Comparison of ENCODE assay signal across 21 cellular contexts in genomic region chr18:21660078-21660477, GRCh38. TPM values are rescaled to one million over a fixed set of nuclear protein-coding genes. Genes with fewer than 3 reads are reported as not detected.
DNase-seq lines count a peak whose midpoint lies in the region; ATAC-seq and TF ChIP-seq lines count a peak whose summit lies in the region.
"Had no signal": no experiment of that assay in that cellular context is flagged by ENCODE, and none has a peak within 500 bp of the region (broad histone marks: within the 10 kb centered on the region; RNA-seq: fewer than 3 reads in every experiment).

No MANE protein-coding gene starts in this region.

- no peak for DNase-seq in activated CD4-positive, alpha-beta T cell treated with anti-CD3 and anti-CD28 coated beads, Interleukin-2, amount 10 ng/mL, durations not matched to agents 7 days and 5 days
- DNase-seq in activated CD4-positive, alpha-beta T cell treated with anti-CD3 and anti-CD28 coated beads for 48 hours = no peak
- DNase-seq in T-helper 17 cell (no peak), Calu3 (no peak), spleen (no peak)
- DNase-seq: 8988T; BE2C; CD8-positive, alpha-beta T cell; DMS79 treated with DMSO at 0.1 percent for 48 hours; HCEC 1CT; NCI-H1417 treated with DMSO at 0.1 percent for 48 hours; NCI-H1930; NCI-H2171; NCI-H446 treated with DMSO at 0.1 percent for 48 hours; NCI-H748 treated with DMSO at 0.1 percent for 48 hours; OCI-M1; SHP77 treated with DMSO at 0.1 percent for 48 hours had no signal

- intact Hi-C loops in Calu3 (cut with micrococcal nuclease; ENCODE audit: unreplicated experiment) (no loop called here), spleen (cut with DNase I; ENCODE audit: low total_unique reads) (no loop called here)

- no peaks in the 10 kb centered on the region for H3K27me3 Mint-ChIP-seq in activated CD4-positive, alpha-beta T cell treated with anti-CD3 and anti-CD28 coated beads, Interleukin-2, amount 10 ng/mL, durations not matched to agents 7 days and 5 days
- H3K27me3 Mint-ChIP-seq in T-helper 17 cell (no peaks in the 10 kb centered on the region), Calu3 (ENCODE audit: unreplicated experiment) (no peaks in the 10 kb centered on the region)

- no peak overlapping the region for H3K4me3 Mint-ChIP-seq in activated CD4-positive, alpha-beta T cell treated with anti-CD3 and anti-CD28 coated beads, Interleukin-2, amount 10 ng/mL, durations not matched to agents 7 days and 5 days
- H3K4me3 Mint-ChIP-seq in T-helper 17 cell (no peak overlapping the region), Calu3 (ENCODE audit: low read depth, unreplicated experiment) (no peak overlapping the region)
- H3K4me3 Mint-ChIP-seq: CD8-positive, alpha-beta T cell had no signal

- WGBS in spleen, 5 donors = 79 to 94% (median 91%) methylated on average over 2 of the region's 2 CpGs

- no peaks in the 10 kb centered on the region for H3K9me3 Mint-ChIP-seq in activated CD4-positive, alpha-beta T cell treated with anti-CD3 and anti-CD28 coated beads, Interleukin-2, amount 10 ng/mL, durations not matched to agents 7 days and 5 days
- H3K9me3 Mint-ChIP-seq in Calu3 (ENCODE audit: low read depth, unreplicated experiment) = no peaks in the 10 kb centered on the region
- H3K9me3 Mint-ChIP-seq: CD8-positive, alpha-beta T cell had no signal

- no peaks in the 10 kb centered on the region for H3K27me3 ChIP-seq in spleen (replicated peaks in 1 of 7)
- H3K27me3 ChIP-seq: BE2C had no signal

- no TSS peak for BruUV-seq in Calu3 (replicated peaks; lab: Mats Ljungman, UMichigan)

- H3K4me1 Mint-ChIP-seq in activated CD4-positive, alpha-beta T cell treated with anti-CD3 and anti-CD28 coated beads, Interleukin-2, amount 10 ng/mL, durations not matched to agents 7 days and 5 days = peaks cover 6% of the 10 kb centered on the region
- H3K4me1 Mint-ChIP-seq in T-helper 17 cell (peaks cover 3% of the 10 kb centered on the region), Calu3 (ENCODE audit: low read depth, unreplicated experiment) (no peaks in the 10 kb centered on the region)

- no peaks in the 10 kb centered on the region for H3K4me1 ChIP-seq in spleen
- H3K4me1 ChIP-seq: BE2C had no signal

- peaks cover 0 to 86% (median 19%) of the 10 kb centered on the region in 6 donors for H3K36me3 ChIP-seq in spleen
- H3K36me3 ChIP-seq: BE2C had no signal

- no peak overlapping the region for H3K4me3 ChIP-seq in spleen

- H3K36me3 Mint-ChIP-seq in activated CD4-positive, alpha-beta T cell treated with anti-CD3 and anti-CD28 coated beads, Interleukin-2, amount 10 ng/mL, durations not matched to agents 7 days and 5 days (ENCODE audit: low read depth) = peaks cover 35% of the 10 kb centered on the region
- H3K36me3 Mint-ChIP-seq in T-helper 17 cell (ENCODE audit: low read depth) = peaks cover 4% of the 10 kb centered on the region
- H3K36me3 Mint-ChIP-seq in Calu3 (ENCODE audit: insufficient read depth, unreplicated experiment) = peaks cover 8% of the 10 kb centered on the region

- H3K9me3 ChIP-seq in T-helper 17 cell (ENCODE audit: control insufficient read depth, low read length, poor library complexity, severe bottlenecking) (no peaks in the 10 kb centered on the region), spleen (no peaks in the 10 kb centered on the region)
- H3K9me3 ChIP-seq: BE2C had no signal

- H3K27ac Mint-ChIP-seq in activated CD4-positive, alpha-beta T cell treated with anti-CD3 and anti-CD28 coated beads, Interleukin-2, amount 10 ng/mL, durations not matched to agents 7 days and 5 days = peak overlapping the region; percentile 31
- H3K27ac Mint-ChIP-seq in T-helper 17 cell (peak overlapping the region; percentile 32), Calu3 (ENCODE audit: unreplicated experiment) (no peak overlapping the region)
- H3K27ac Mint-ChIP-seq: CD8-positive, alpha-beta T cell had no signal

- no peak for TF ChIP-seq POLR2A in spleen (IDR thresholded peaks at IDR 0.05)

- TF ChIP-seq CTCF in Calu3 (IDR thresholded peaks at IDR 0.05; ENCODE audit: unreplicated experiment) (no peak), spleen (IDR thresholded peaks at IDR 0.05 in 8 of 11, conservative IDR thresholded peaks at IDR 0.05 in 3 of 11) (no peak)

- H3K27ac ChIP-seq in spleen = no peak overlapping the region

- POLR2A ChIA-PET in activated CD4-positive, alpha-beta T cell treated with anti-CD3 and anti-CD28 coated beads, Interleukin-2, amount 10 ng/mL, durations not matched to agents 7 days and 5 days (lab: Charles Lee) = no interaction called here

- ATAC-seq in GM18502 (IDR thresholded peaks at IDR 0.05; ENCODE audit: poor library complexity, unreplicated experiment) = peak; percentile 66
- peak; percentile 72 for ATAC-seq in HG02610 (IDR thresholded peaks at IDR 0.05; ENCODE audit: unreplicated experiment)
- ATAC-seq in T-helper 17 cell = no peak
- ATAC-seq in HG02885 (IDR thresholded peaks at IDR 0.05; ENCODE audit: poor library complexity, unreplicated experiment) = no peak
- ATAC-seq: CD8-positive, alpha-beta T cell; SK-N-SH treated with all-trans-retinoic acid at 6 μM for 48 hours had no signal

- CTCF ChIA-PET in activated CD4-positive, alpha-beta T cell treated with anti-CD3 and anti-CD28 coated beads, Interleukin-2, amount 10 ng/mL, durations not matched to agents 7 days and 5 days (lab: Charles Lee) = interaction anchor here (0.6 to 1.1 kb wide), 3 partner anchors 12 to 88 kb away, joined by 3 to 4 read pairs (median 3); no protein-coding TSS in a partner anchor
- CTCF ChIA-PET in Calu3 (lab: Charles Lee) = interaction anchor here (0.7 kb wide), 1 partner anchor 15 kb away, joined by 6 read pairs; no protein-coding TSS in a partner anchor

RNA-seq across cellular contexts. Expression of gene ABHD3, which starts 44.5 kb away (rescaled TPM):
- 10 to 100 TPM; 53.4 to 57.6 TPM for total RNA-seq in activated CD4-positive, alpha-beta T cell treated with anti-CD3 and anti-CD28 coated beads, Interleukin-2, amount 10 ng/mL, durations not matched to agents 7 days and 5 days
- total RNA-seq in T-helper 17 cell (10 to 100 TPM; 38.6 to 39.3 TPM), Calu3 (2022) (43.5 and 45.3 TPM in 2 replicates), spleen (10 to 100 TPM; 23.8 to 34.8 (median 29.0) TPM)
- polyA plus RNA-seq in spleen = 10 to 100 TPM; 25.3 to 34.4 (median 25.9) TPM

RNA-seq across cellular contexts. Expression of gene SNRPD1, which starts 48.0 kb away (rescaled TPM):
- total RNA-seq in activated CD4-positive, alpha-beta T cell treated with anti-CD3 and anti-CD28 coated beads, Interleukin-2, amount 10 ng/mL, durations not matched to agents 7 days and 5 days = 100 to 1,000 TPM in 1 of 2 experiments, 10 to 100 TPM in 1; 69.7 to 101 TPM
- total RNA-seq in T-helper 17 cell (10 to 100 TPM; 23.1 to 29.9 TPM), Calu3 (2022) (107 and 112 TPM in 2 replicates), spleen (10 to 100 TPM in 5 of 7 donors, 1 to 10 TPM in 2; 5.6 to 52.6 (median 28.7) TPM)
- 10 to 100 TPM; 19.0 to 33.1 (median 27.0) TPM for polyA plus RNA-seq in spleen

RNA-seq across cellular contexts. Expression of gene ESCO1, which starts 59.6 kb away (rescaled TPM):
- 10 to 100 TPM; 19.3 to 23.3 TPM for total RNA-seq in activated CD4-positive, alpha-beta T cell treated with anti-CD3 and anti-CD28 coated beads, Interleukin-2, amount 10 ng/mL, durations not matched to agents 7 days and 5 days
- total RNA-seq in T-helper 17 cell (10 to 100 TPM; 32.5 to 37.7 TPM), Calu3 (2022) (21.8 and 24.2 TPM in 2 replicates), spleen (10 to 100 TPM; 18.9 to 35.0 (median 21.3) TPM)
- 10 to 100 TPM; 13.5 to 15.2 (median 15.0) TPM for polyA plus RNA-seq in spleen

Comparison
In these comparisons a context has a peak if more than half of its experiments do, and no peak if none do; other contexts are left out.
1. ATAC-seq: peak in GM18502 (single experiment) and HG02610 (single experiment); none in T-helper 17 cell (single experiment) and HG02885 (single experiment).